ENCODE assay signal across 2 cellular contexts in genomic region chr7:114761973-114762372, GRCh38.
TF ChIP-seq lines count a peak whose summit lies in the region.

No MANE protein-coding gene starts in this region.

TF ChIP-seq in HepG2, 621 proteins besides CTCF, POLR2A, EP300 and RAD21 (continued from another document):
- TF ChIP-seq, protein P1, sequence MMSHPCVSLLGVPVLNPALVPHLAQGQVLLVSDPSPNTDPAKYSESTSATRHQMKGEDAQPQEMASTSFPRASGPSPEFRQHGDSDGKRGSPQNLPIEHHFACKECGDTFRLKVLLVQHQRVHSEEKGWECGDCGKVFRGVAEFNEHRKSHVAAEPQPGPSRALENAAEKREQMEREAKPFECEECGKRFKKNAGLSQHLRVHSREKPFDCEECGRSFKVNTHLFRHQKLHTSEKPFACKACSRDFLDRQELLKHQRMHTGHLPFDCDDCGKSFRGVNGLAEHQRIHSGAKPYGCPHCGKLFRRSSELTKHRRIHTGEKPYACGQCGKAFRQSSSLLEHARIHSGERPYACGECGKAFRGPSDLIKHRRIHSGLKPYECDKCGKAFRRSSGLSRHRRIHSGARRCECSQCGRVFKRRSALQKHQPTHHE (CRISPR knock-in tag; IDR thresholded peaks at IDR 0.05; ENCODE audit: borderline replicate concordance), result no peak
- TF ChIP-seq ZNF572 (CRISPR knock-in tag; IDR thresholded peaks at IDR 0.05) (no peak), CC2D1A (CRISPR knock-in tag; IDR thresholded peaks at IDR 0.05) (no peak), DR1 (CRISPR knock-in tag; IDR thresholded peaks at IDR 0.05) (no peak), ATF7 (IDR thresholded peaks at IDR 0.05) (peak; percentile 81), ATF7 (CRISPR knock-in tag; IDR thresholded peaks at IDR 0.05) (no peak), ZNF460 (CRISPR knock-in tag; IDR thresholded peaks at IDR 0.05; ENCODE audit: borderline replicate concordance) (no peak)
- TF ChIP-seq, protein P2, sequence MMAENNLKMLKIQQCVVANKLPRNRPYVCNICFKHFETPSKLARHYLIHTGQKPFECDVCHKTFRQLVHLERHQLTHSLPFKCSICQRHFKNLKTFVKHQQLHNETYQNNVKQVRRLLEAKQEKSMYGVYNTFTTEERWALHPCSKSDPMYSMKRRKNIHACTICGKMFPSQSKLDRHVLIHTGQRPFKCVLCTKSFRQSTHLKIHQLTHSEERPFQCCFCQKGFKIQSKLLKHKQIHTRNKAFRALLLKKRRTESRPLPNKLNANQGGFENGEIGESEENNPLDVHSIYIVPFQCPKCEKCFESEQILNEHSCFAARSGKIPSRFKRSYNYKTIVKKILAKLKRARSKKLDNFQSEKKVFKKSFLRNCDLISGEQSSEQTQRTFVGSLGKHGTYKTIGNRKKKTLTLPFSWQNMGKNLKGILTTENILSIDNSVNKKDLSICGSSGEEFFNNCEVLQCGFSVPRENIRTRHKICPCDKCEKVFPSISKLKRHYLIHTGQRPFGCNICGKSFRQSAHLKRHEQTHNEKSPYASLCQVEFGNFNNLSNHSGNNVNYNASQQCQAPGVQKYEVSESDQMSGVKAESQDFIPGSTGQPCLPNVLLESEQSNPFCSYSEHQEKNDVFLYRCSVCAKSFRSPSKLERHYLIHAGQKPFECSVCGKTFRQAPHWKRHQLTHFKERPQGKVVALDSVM (CRISPR knock-in tag; IDR thresholded peaks at IDR 0.05), result no peak

TF ChIP-seq in HEK293, 187 proteins besides CTCF, POLR2A, EP300 and RAD21:
- TF ChIP-seq ATF2 (tag by site-specific recombination; IDR thresholded peaks at IDR 0.05; ENCODE audit: low read depth) (peak; percentile 62), WT1 (tag by site-specific recombination; IDR thresholded peaks at IDR 0.05) (no peak)
